In the genomic region with DNA sequence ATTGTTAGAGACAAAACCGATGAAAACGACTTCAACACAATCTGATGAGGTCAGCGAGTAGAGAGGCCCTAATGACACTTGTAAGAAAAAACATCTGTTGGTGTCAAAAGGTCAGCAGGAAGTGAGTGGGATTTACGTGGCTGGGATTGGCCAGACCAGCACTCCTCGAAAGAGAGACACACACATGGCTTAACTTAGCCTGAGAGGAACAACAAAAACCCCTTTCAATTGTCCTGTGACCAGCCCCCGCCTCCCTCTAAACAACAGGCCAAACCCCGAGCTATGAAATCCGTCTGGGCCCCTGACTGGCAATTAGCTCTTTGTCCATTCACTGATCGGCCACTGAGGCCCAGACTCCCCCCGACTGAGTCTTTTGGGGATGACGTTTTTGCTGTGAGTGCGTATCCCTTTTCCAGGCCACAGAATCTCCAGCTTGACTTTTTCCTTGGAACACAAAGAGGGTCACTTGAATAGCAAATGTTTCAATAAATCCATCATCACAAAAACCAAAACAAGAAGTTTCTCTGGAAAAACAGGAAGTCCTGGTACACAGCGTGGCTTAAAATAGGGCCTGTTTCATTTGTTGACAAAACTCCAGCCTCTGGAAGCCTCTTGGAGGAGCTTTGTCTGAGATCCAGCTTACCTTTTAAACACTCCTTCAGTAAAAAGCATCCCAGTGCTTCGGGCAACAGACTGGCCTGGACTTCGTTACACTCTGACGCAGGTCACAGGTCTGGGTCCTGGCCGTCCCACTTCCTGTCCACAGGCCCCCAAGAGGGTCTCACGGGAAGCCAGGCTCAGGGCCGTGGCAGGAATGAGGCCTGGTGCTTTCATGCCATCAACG, we compare ENCODE assay signal across 8 cellular contexts.
A peak's percentile ranks its signal among the peaks of the same experiment; 100 is the strongest.
DNase-seq lines count a peak whose midpoint lies in the region; ATAC-seq and TF ChIP-seq lines count a peak whose summit lies in the region.

No MANE protein-coding gene starts in this region.

- no peak overlapping the region for H2AFZ ChIP-seq in GM23338

- H3K4me1 Mint-ChIP-seq in GM23338 (peaks cover 92% of the 10 kb centered on the region), neural crest cell (peaks cover 94% of the 10 kb centered on the region)

- H3K27ac Mint-ChIP-seq in GM23338, result peak overlapping the region; percentile 57
- peak overlapping the region; percentile 99 for H3K27ac Mint-ChIP-seq in neural crest cell (ENCODE audit: unreplicated experiment)

- TF ChIP-seq CTCF in GM23338 (conservative IDR thresholded peaks at IDR 0.05; ENCODE audit: low read depth in 2 of 2) (no peak), fibroblast of mammary gland (conservative IDR thresholded peaks at IDR 0.05; ENCODE audit: control insufficient read depth, insufficient read depth, low read depth, low read length) (no peak), neural crest cell (conservative IDR thresholded peaks at IDR 0.05) (no peak)

- H3F3A ChIP-seq in GM23338 (replicated peaks; ENCODE audit: low read depth), result 0 out of 2 replicates have a peak, but pooled peaks cover 3% of the 10 kb centered on the region

- no peak overlapping the region; the same call in 2 of the 3 replicates for H3K4me3 Mint-ChIP-seq in GM23338
- peak overlapping the region; percentile 80 for H3K4me3 Mint-ChIP-seq in neural crest cell

- ATAC-seq in GM23338 (peak; percentile 4; the same call in 1 of the 3 replicates), HG02970 (IDR thresholded peaks at IDR 0.05; ENCODE audit: low FRiP score, unreplicated experiment) (no peak), GM18907 (IDR thresholded peaks at IDR 0.05; ENCODE audit: unreplicated experiment) (no peak), HG03460 (IDR thresholded peaks at IDR 0.05; ENCODE audit: unreplicated experiment) (no peak)

- no peaks in the 10 kb centered on the region for H3K27me3 ChIP-seq in GM23338 (ENCODE audit: insufficient read depth)

- H3K4me3 ChIP-seq in GM23338 (no peak overlapping the region), fibroblast of mammary gland (ENCODE audit: control insufficient read depth, low read depth, low read length) (no peak overlapping the region)

- H3K4me2 ChIP-seq in GM23338, result peak overlapping the region; percentile 40; the same call in 1 of the 2 replicates

- H3K9me2 ChIP-seq in GM23338 (ENCODE audit: insufficient read depth), result no peaks in the 10 kb centered on the region

- peaks cover 78% of the 10 kb centered on the region for H3K4me1 ChIP-seq in GM23338 (ENCODE audit: insufficient read depth)

- H3K36me3 ChIP-seq in GM23338 (ENCODE audit: insufficient read depth), result no peaks in the 10 kb centered on the region

- H3K27me3 Mint-ChIP-seq in GM23338 (ENCODE audit: insufficient read depth, low read depth, poor library complexity), result peaks cover 35% of the 10 kb centered on the region
- H3K27me3 Mint-ChIP-seq in neural crest cell (ENCODE audit: low read depth), result no peaks in the 10 kb centered on the region

- peaks cover 83% of the 10 kb centered on the region for H3K36me3 Mint-ChIP-seq in GM23338 (ENCODE audit: low read depth)
- peaks cover 11% of the 10 kb centered on the region for H3K36me3 Mint-ChIP-seq in neural crest cell (ENCODE audit: low read depth)

- 0 out of 2 replicates have a peak overlapping the region, but pooled peaks have one; percentile 59 for H3K27ac ChIP-seq in GM23338 (ENCODE audit: low read depth)

- H3K79me2 ChIP-seq in GM23338 (replicated peaks; ENCODE audit: insufficient read depth), result peaks cover 100% of the 10 kb centered on the region

- DNase-seq in GM23338 (ENCODE audit: low spot score) (no peak), RPMI8226 (peak; percentile 75), fibroblast of mammary gland (ENCODE audit: low read depth) (peak; percentile 99), neural crest cell (ENCODE audit: low read depth, low spot score) (peak; percentile 64), NCI-H226 (no peak)

- H4K20me1 ChIP-seq in GM23338 (replicated peaks; ENCODE audit: insufficient read depth), result peaks cover 97% of the 10 kb centered on the region

- no peaks in the 10 kb centered on the region; the same call in 2 of the 3 replicates for H3K9me3 Mint-ChIP-seq in GM23338
- no peaks in the 10 kb centered on the region for H3K9me3 Mint-ChIP-seq in neural crest cell

TF ChIP-seq in GM23338, 12 proteins besides CTCF, POLR2A, EP300 and RAD21 (continues in another document):
- TF ChIP-seq ZNF462 (CRISPR knock-in tag; IDR thresholded peaks at IDR 0.05) (no peak), JUNB (IDR thresholded peaks at IDR 0.05; ENCODE audit: unreplicated experiment) (no peak), CREB1 (CRISPR knock-in tag; IDR thresholded peaks at IDR 0.05; ENCODE audit: low read depth) (no peak), EZH2phosphoT487 (IDR thresholded peaks at IDR 0.05; ENCODE audit: unreplicated experiment) (no peak), POLR2AphosphoS5 (IDR thresholded peaks at IDR 0.05; ENCODE audit: low read depth) (no peak), STAT1 (IDR thresholded peaks at IDR 0.05; ENCODE audit: unreplicated experiment) (no peak), EZH2 (IDR thresholded peaks at IDR 0.05; ENCODE audit: low read depth, unreplicated experiment) (no peak), ETS1 (IDR thresholded peaks at IDR 0.05) (no peak)

Comparison
In these comparisons a context has a peak if more than half of its experiments do, and no peak if none do; other contexts are left out.
1. DNase-seq: peak in RPMI8226 (single experiment), fibroblast of mammary gland (single experiment) and neural crest cell (single experiment); none in GM23338 (single experiment) and NCI-H226 (single experiment).